Comparison of ENCODE assay signal across 9 cellular contexts in genomic region chr12:59372971-59373370, GRCh38.
A peak's percentile ranks its signal among the peaks of the same experiment; 100 is the strongest.
DNase-seq lines count a peak whose midpoint lies in the region; ATAC-seq and TF ChIP-seq lines count a peak whose summit lies in the region.
"Had no signal": no experiment of that assay in that cellular context is flagged by ENCODE, and none has a peak within 500 bp of the region (broad histone marks: within the 10 kb centered on the region; RNA-seq: fewer than 3 reads in every experiment).

No MANE protein-coding gene starts in this region.

- H3K23ac ChIP-seq in H9 (ENCODE audit: insufficient read length, low read depth, low read length) = no peak overlapping the region

- peaks cover 0 to 3% of the 10 kb centered on the region in 2 experiments; a peak in 2 of 4 replicates for H3K4me1 Mint-ChIP-seq in H9

- H3K27me3 ChIP-seq in H9 (ENCODE audit: insufficient read depth, low read length) (no peaks in the 10 kb centered on the region), RWPE2 (ENCODE audit: insufficient read depth, poor library complexity, severe bottlenecking) (no peaks in the 10 kb centered on the region)

- H3K9me3 ChIP-seq in H9 (ENCODE audit: control insufficient read depth, low read depth, low read length) (no peaks in the 10 kb centered on the region), RWPE2 (ENCODE audit: severe bottlenecking) (no peaks in the 10 kb centered on the region)

- no peak overlapping the region for H3K4me2 ChIP-seq in H9 (ENCODE audit: insufficient read depth, insufficient read length, low read length)

- no peak overlapping the region for H2BK12ac ChIP-seq in H9 (ENCODE audit: insufficient read length, low read depth, low read length)

- no peaks in the 10 kb centered on the region for H3K79me1 ChIP-seq in H9 (ENCODE audit: insufficient read depth, low read depth, low read length, poor library complexity, severe bottlenecking)

- H3K23me2 ChIP-seq in H9 (ENCODE audit: insufficient read length, low read depth, low read length, poor library complexity, severe bottlenecking) = no peaks in the 10 kb centered on the region

- H3K4me3 ChIP-seq in RWPE2 (ENCODE audit: severe bottlenecking) = no peak overlapping the region

- H3K4me3 Mint-ChIP-seq in H9 = no peak overlapping the region

- no peak overlapping the region for H2BK20ac ChIP-seq in H9 (ENCODE audit: low read depth, low read length, poor library complexity, severe bottlenecking)

- H3K27ac ChIP-seq in C4-2B = no peak overlapping the region
- H3K27ac ChIP-seq in H9 (ENCODE audit: insufficient read length, low read depth, low read length) = no peak overlapping the region
- no peak overlapping the region for H3K27ac ChIP-seq in RWPE2 (ENCODE audit: poor library complexity, severe bottlenecking)

- no peak overlapping the region for H3K14ac ChIP-seq in H9 (ENCODE audit: insufficient read depth, low read length)

- no peak overlapping the region for H3T11ph ChIP-seq in H9 (ENCODE audit: low read length)

- no peak overlapping the region for H2BK120ac ChIP-seq in H9 (ENCODE audit: low read depth, low read length, poor library complexity, severe bottlenecking)

- no peak overlapping the region for H4K8ac ChIP-seq in H9 (replicated peaks; ENCODE audit: insufficient read length, low read depth, low read length)

- H3K56ac ChIP-seq in H9 (ENCODE audit: insufficient read length, low read depth, low read length) = no peak overlapping the region

- H3K18ac ChIP-seq in H9 (ENCODE audit: insufficient read length, low read depth, low read length) = no peak overlapping the region

- no peak overlapping the region for H4K5ac ChIP-seq in H9 (ENCODE audit: insufficient read length, low read depth, low read length)

- peak; percentile 55 for TF ChIP-seq CTCF in C4-2B (conservative IDR thresholded peaks at IDR 0.05)
- TF ChIP-seq CTCF in H9 (conservative IDR thresholded peaks at IDR 0.05) = peak; percentile 70
- TF ChIP-seq CTCF in RWPE2 (IDR thresholded peaks at IDR 0.05; ENCODE audit: poor library complexity, severe bottlenecking) = peak; percentile 43

- H3K4me1 ChIP-seq in H9 (ENCODE audit: insufficient read depth, low read length) (no peaks in the 10 kb centered on the region), RWPE2 (ENCODE audit: insufficient read depth, poor library complexity, severe bottlenecking) (no peaks in the 10 kb centered on the region)

- H4K20me1 ChIP-seq in H9 (ENCODE audit: control insufficient read depth, insufficient read depth, insufficient read length) = no peaks in the 10 kb centered on the region

- no peak overlapping the region; a peak in 1 of 7 replicates for H3K27ac Mint-ChIP-seq in H9

- no peaks in the 10 kb centered on the region for H3K9me3 Mint-ChIP-seq in H9

- no peaks in the 10 kb centered on the region for H3K27me3 Mint-ChIP-seq in H9 (ENCODE audit: low read depth)

- H4K91ac ChIP-seq in H9 (ENCODE audit: insufficient read length, low read depth, low read length) = no peak overlapping the region

- peak overlapping the region; percentile 32 for H2AFZ ChIP-seq in H9 (ENCODE audit: low read length)

- H3K4ac ChIP-seq in H9 (ENCODE audit: low read depth, low read length) = no peak overlapping the region

- H3K79me2 ChIP-seq in H9 (ENCODE audit: insufficient read depth, low read length) = no peaks in the 10 kb centered on the region

- DNase-seq in H9 = peak; percentile 60
- no peak for DNase-seq in RWPE2 (ENCODE audit: low spot score)
- peak; percentile 29 for DNase-seq in iPS-NIHi11 (ENCODE audit: low spot score)
- DNase-seq in activated effector memory CD4-positive, alpha-beta T cell treated with anti-CD3 and anti-CD28 coated beads, Interleukin-2, amount 50 U/mL, for 16 hours = no peak
- no peak for DNase-seq in foreskin melanocyte
- no peak for DNase-seq in NCI-H1092 treated with DMSO at 0.1 percent for 48 hours (lab: John Stamatoyannopoulos, UW)
- DNase-seq: NCI-H1105 treated with DMSO at 0.1 percent for 48 hours had no signal

- no CpG with 5 or more reads among the region's 3 CpGs for WGBS in H9 (ENCODE audit: extremely low coverage, insufficient read length, low lambda C conversion rate)

- no peak overlapping the region for H2BK15ac ChIP-seq in H9 (ENCODE audit: low read depth, low read length)

- no peaks in the 10 kb centered on the region for H3K36me3 Mint-ChIP-seq in H9 (ENCODE audit: insufficient read depth in 1 of 3, low read depth in 3 of 3)

- H2AK5ac ChIP-seq in H9 (ENCODE audit: insufficient read length, low read length) = no peak overlapping the region

- ATAC-seq in RWPE2 (ENCODE audit: low read depth) (peak; percentile 62; the same call in 1 of the 3 replicates), GM21737 (IDR thresholded peaks at IDR 0.05; ENCODE audit: unreplicated experiment) (no peak)

- H3K36me3 ChIP-seq in RWPE2 (ENCODE audit: low read depth) = no peaks in the 10 kb centered on the region

- no peak overlapping the region for H2BK5ac ChIP-seq in H9 (ENCODE audit: insufficient read length, low read length)

- H3K9ac ChIP-seq in H9 (ENCODE audit: extremely low read depth, insufficient read length, low read length) = no peak overlapping the region

Comparison
In these comparisons a context has a peak if more than half of its experiments do, and no peak if none do; other contexts are left out.
1. DNase-seq: peak in H9 (single experiment) and iPS-NIHi11 (single experiment); none in RWPE2 (single experiment), activated effector memory CD4-positive, alpha-beta T cell treated with anti-CD3 and anti-CD28 coated beads, Interleukin-2, amount 50 U/mL, for 16 hours (single experiment), foreskin melanocyte (single experiment) and NCI-H1092 treated with DMSO at 0.1 percent for 48 hours (single experiment).
2. Peak in every context shown above with its lines, with median percentiles within 50 percentile points of each other: CTCF ChIP-seq.